Comparison of ENCODE assay signal across 24 cellular contexts in genomic region chr21:15014220-15014619, GRCh38.
"Had no signal": no experiment of that assay in that cellular context is flagged by ENCODE, and none has a peak within 500 bp of the region (broad histone marks: within the 10 kb centered on the region; RNA-seq: fewer than 3 reads in every experiment).

No MANE protein-coding gene starts in this region.

- ATAC-seq: gastroesophageal sphincter; heart left ventricle; left lobe of liver; lower lobe of right lung; naive thymus-derived CD4-positive, alpha-beta T cell; stimulated activated naive CD8-positive, alpha-beta T cell treated with anti-CD3 and anti-CD28 coated beads, Interleukin-15, Interleukin-2, amounts not matched to agents 100 U/mL and 50 U/mL, for 24 hours; upper lobe of right lung; WTC11 had no signal

- H3K27ac ChIP-seq: esophagus squamous epithelium, gastroesophageal sphincter, heart left ventricle, lower lobe of right lung, neural progenitor cell, prostate gland, thyroid gland, upper lobe of right lung had no signal

- H3K4me2 ChIP-seq: neural progenitor cell had no signal

- H2AFZ ChIP-seq: neural progenitor cell had no signal

- H3K9ac ChIP-seq: neural progenitor cell had no signal

- H3K4me1 ChIP-seq: esophagus squamous epithelium, lower lobe of right lung, neural progenitor cell, prostate gland, thyroid gland had no signal

- H3K9me3 ChIP-seq: esophagus squamous epithelium, gastroesophageal sphincter, heart left ventricle, lower lobe of right lung, prostate gland, thyroid gland, upper lobe of right lung had no signal

- H3K36me3 ChIP-seq: gastroesophageal sphincter, lower lobe of right lung, neural progenitor cell, prostate gland, thyroid gland, upper lobe of right lung had no signal

- H3K27me3 ChIP-seq: esophagus squamous epithelium, gastroesophageal sphincter, heart left ventricle, neural progenitor cell, thyroid gland, upper lobe of right lung had no signal

- H3K4me3 ChIP-seq: esophagus squamous epithelium, gastroesophageal sphincter, heart left ventricle, lower lobe of right lung, neural progenitor cell, prostate gland, thyroid gland, upper lobe of right lung had no signal

- DNase-seq: activated CD4-positive, alpha-beta T cell treated with anti-CD3 and anti-CD28 coated beads, Interleukin-2, amount 50 U/mL, for 4 hours; activated CD8-positive, alpha-beta memory T cell treated with anti-CD3 and anti-CD28 coated beads, Interleukin-2, amount 50 U/mL, for 48 hours; activated naive CD4-positive, alpha-beta T cell treated with anti-CD3 and anti-CD28 coated beads for 36 hours; activated T-cell treated with anti-CD3 and anti-CD28 coated beads, Interleukin-2, amount 50 U/mL, for 48 hours; amygdala; cerebellar nuclear complex; cortex of kidney; endodermal cell; esophagus squamous epithelium; heart left ventricle; lower lobe of right lung; naive thymus-derived CD4-positive, alpha-beta T cell; stimulated activated CD4-positive, alpha-beta T cell treated with anti-CD3 and anti-CD28 coated beads, Interleukin-12 subunit alpha, Interleukin-12 subunit beta, amount 100 ng/mL, for 4 hours; stimulated activated CD4-positive, alpha-beta T cell treated with anti-CD3 and anti-CD28 coated beads, Interleukin-4, amount 100 ng/mL, for 4 hours; stimulated activated naive CD8-positive, alpha-beta T cell treated with anti-CD3 and anti-CD28 coated beads, Interleukin-15, Interleukin-2, amounts not matched to agents 100 U/mL and 50 U/mL, for 24 hours; substantia nigra; T-helper 9 cell; thyroid gland; upper lobe of right lung had no signal
